26 cellular contexts compared by ENCODE assay signal in genomic region chr11:104394508-104394907, GRCh38.
"Had no signal": no experiment of that assay in that cellular context is flagged by ENCODE, and none has a peak within 500 bp of the region (broad histone marks: within the 10 kb centered on the region; RNA-seq: fewer than 3 reads in every experiment).

No MANE protein-coding gene starts in this region.

- H3K9me3 Mint-ChIP-seq: activated CD4-positive, alpha-beta memory T cell treated with anti-CD3 and anti-CD28 coated beads, Interleukin-2, amount 10 ng/mL, durations not matched to agents 7 days and 5 days; activated naive CD4-positive, alpha-beta T cell treated with anti-CD3 and anti-CD28 coated beads for 36 hours; activated T-helper 17 cell treated with anti-CD3 and anti-CD28 coated beads, Interleukin-2, amount 50 U/mL, for 72 hours; brain; T-helper 1 cell treated with Interleukin-12 subunit alpha and Interleukin-12 subunit beta and Interleukin-4 antibody, amounts not matched to agents 30 μg/mL and 1 μg/mL, for 36 hours had no signal

- H3K4me1 Mint-ChIP-seq: activated CD4-positive, alpha-beta memory T cell treated with anti-CD3 and anti-CD28 coated beads, Interleukin-2, amount 10 ng/mL, durations not matched to agents 7 days and 5 days; activated CD4-positive, alpha-beta T cell treated with anti-CD3 and anti-CD28 coated beads for 36 hours; activated T-helper 17 cell treated with anti-CD3 and anti-CD28 coated beads, Interleukin-2, amount 50 U/mL, for 72 hours; brain had no signal

- H3K36me3 Mint-ChIP-seq: activated naive CD8-positive, alpha-beta T cell; brain had no signal

- DNase-seq: activated CD4-positive, alpha-beta memory T cell treated with anti-CD3 and anti-CD28 coated beads, Interleukin-2, amount 10 ng/mL, durations not matched to agents 7 days and 5 days; activated CD4-positive, alpha-beta T cell treated with anti-CD3 and anti-CD28 coated beads for 36 hours; activated CD4-positive, alpha-beta T cell treated with anti-CD3 and anti-CD28 coated beads, Interleukin-2, amount 50 U/mL, for 1 hour; activated CD4-positive, CD25-positive, alpha-beta regulatory T cell; activated gamma-delta T cell; activated naive CD4-positive, alpha-beta T cell treated with anti-CD3 and anti-CD28 coated beads for 36 hours; activated T-cell treated with anti-CD3 and anti-CD28 coated beads for 4 hours; activated T-cell treated with anti-CD3 and anti-CD28 coated beads, Interleukin-2, amount 50 U/mL, for 48 hours; amygdala; KBM-7; NCI-H1048; NCI-H146; NCI-H1930; NCI-H2107; NCI-H2171 treated with DMSO at 0.1 percent for 48 hours; NCI-H226; NCI-H526; NCI-H774; SIG-M5 had no signal

- H3K4me3 Mint-ChIP-seq: activated CD4-positive, alpha-beta memory T cell treated with anti-CD3 and anti-CD28 coated beads, Interleukin-2, amount 10 ng/mL, durations not matched to agents 7 days and 5 days; activated CD4-positive, alpha-beta T cell treated with anti-CD3 and anti-CD28 coated beads for 36 hours; activated naive CD4-positive, alpha-beta T cell treated with anti-CD3 and anti-CD28 coated beads for 36 hours; activated naive CD8-positive, alpha-beta T cell; activated T-helper 17 cell treated with anti-CD3 and anti-CD28 coated beads, Interleukin-2, amount 50 U/mL, for 72 hours; brain; T-helper 1 cell treated with Interleukin-12 subunit alpha and Interleukin-12 subunit beta and Interleukin-4 antibody, amounts not matched to agents 30 μg/mL and 1 μg/mL, for 36 hours had no signal

- H3K4me3 ChIP-seq: SK-N-MC had no signal

- FAIRE-seq: astrocyte had no signal

- H3K27ac ChIP-seq: VCaP had no signal

- H3K27me3 Mint-ChIP-seq: activated naive CD8-positive, alpha-beta T cell; brain had no signal

- H3K27ac Mint-ChIP-seq: activated CD4-positive, alpha-beta memory T cell treated with anti-CD3 and anti-CD28 coated beads, Interleukin-2, amount 10 ng/mL, durations not matched to agents 7 days and 5 days; activated CD4-positive, alpha-beta T cell treated with anti-CD3 and anti-CD28 coated beads for 36 hours; activated naive CD4-positive, alpha-beta T cell treated with anti-CD3 and anti-CD28 coated beads for 36 hours; activated naive CD8-positive, alpha-beta T cell; activated T-helper 17 cell treated with anti-CD3 and anti-CD28 coated beads, Interleukin-2, amount 50 U/mL, for 72 hours; brain; T-helper 1 cell treated with Interleukin-12 subunit alpha and Interleukin-12 subunit beta and Interleukin-4 antibody, amounts not matched to agents 30 μg/mL and 1 μg/mL, for 36 hours had no signal

- ATAC-seq: activated CD4-positive, alpha-beta T cell treated with anti-CD3 and anti-CD28 coated beads for 36 hours; activated T-helper 17 cell treated with anti-CD3 and anti-CD28 coated beads, Interleukin-2, amount 50 U/mL, for 72 hours had no signal
